Comparison of ENCODE assay signal across 21 cellular contexts in the genomic region with DNA sequence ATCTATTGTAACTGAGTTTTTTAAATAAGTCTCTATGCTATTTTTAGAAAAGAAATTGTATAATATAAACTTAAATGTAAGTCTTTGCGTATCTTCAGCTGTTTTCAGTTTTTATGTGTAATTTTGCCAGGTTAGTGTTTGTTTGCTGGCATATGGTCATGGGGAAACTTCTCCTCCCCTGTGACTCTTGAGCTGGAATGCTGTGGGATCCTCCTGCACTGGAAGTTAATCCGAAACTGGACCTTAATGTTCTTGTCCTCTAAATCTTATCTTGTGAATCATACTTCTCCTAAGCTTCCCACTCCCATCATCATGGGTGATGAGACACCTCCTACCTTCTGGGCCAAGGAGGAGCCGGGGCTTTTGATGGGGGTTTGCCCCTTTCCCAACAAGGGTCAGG.
"Had no signal": no experiment of that assay in that cellular context is flagged by ENCODE, and none has a peak within 500 bp of the region (broad histone marks: within the 10 kb centered on the region; RNA-seq: fewer than 3 reads in every experiment).

No MANE protein-coding gene starts in this region.

- ATAC-seq: activated CD8-positive, alpha-beta T cell treated with anti-CD3 and anti-CD28 coated beads for 36 hours; activated T-cell treated with anti-CD3 and anti-CD28 coated beads, Interleukin-2, amount 50 U/mL, for 4 hours; foreskin keratinocyte; left lobe of liver; pancreas; right lobe of liver; stimulated activated effector memory CD8-positive, alpha-beta T cell treated with anti-CD3 and anti-CD28 coated beads, Interleukin-12 subunit alpha, Interleukin-12 subunit beta, amount 100 ng/mL, for 72 hours had no signal

- H3K4me1 Mint-ChIP-seq: activated CD4-positive, alpha-beta T cell treated with anti-CD3 and anti-CD28 coated beads, Interleukin-2, amount 10 ng/mL, durations not matched to agents 24 days and 14 days had no signal

- H3K27ac ChIP-seq: breast epithelium, coronary artery, foreskin keratinocyte, pancreas, right lobe of liver, thyroid gland had no signal

- H3K4me3 ChIP-seq: breast epithelium, coronary artery, pancreas, right lobe of liver, thyroid gland had no signal

- H3K36me3 ChIP-seq: breast epithelium, pancreas, right lobe of liver, thyroid gland had no signal

- H3K4me3 Mint-ChIP-seq: activated CD4-positive, alpha-beta T cell treated with anti-CD3 and anti-CD28 coated beads, Interleukin-2, amount 10 ng/mL, durations not matched to agents 24 days and 14 days; activated CD8-positive, alpha-beta T cell treated with anti-CD3 and anti-CD28 coated beads for 36 hours; activated T-cell treated with anti-CD3 and anti-CD28 coated beads, Interleukin-2, amount 50 U/mL, for 4 hours; stimulated activated effector memory CD8-positive, alpha-beta T cell treated with anti-CD3 and anti-CD28 coated beads, Interleukin-12 subunit alpha, Interleukin-12 subunit beta, amount 100 ng/mL, for 72 hours had no signal

- H3K4me1 ChIP-seq: breast epithelium, pancreas had no signal

- H3K27me3 Mint-ChIP-seq: activated CD4-positive, alpha-beta T cell treated with anti-CD3 and anti-CD28 coated beads, Interleukin-2, amount 10 ng/mL, durations not matched to agents 24 days and 14 days; activated CD8-positive, alpha-beta T cell treated with anti-CD3 and anti-CD28 coated beads for 36 hours had no signal

- H3K9me3 ChIP-seq: breast epithelium, pancreas, right lobe of liver, thyroid gland had no signal

- H3K27me3 ChIP-seq: breast epithelium, foreskin keratinocyte, pancreas, right lobe of liver, thyroid gland had no signal

- H3K9me3 Mint-ChIP-seq: activated CD4-positive, alpha-beta T cell treated with anti-CD3 and anti-CD28 coated beads, Interleukin-2, amount 10 ng/mL, durations not matched to agents 24 days and 14 days; activated CD8-positive, alpha-beta T cell treated with anti-CD3 and anti-CD28 coated beads for 36 hours; activated T-cell treated with anti-CD3 and anti-CD28 coated beads, Interleukin-2, amount 50 U/mL, for 4 hours; stimulated activated effector memory CD8-positive, alpha-beta T cell treated with anti-CD3 and anti-CD28 coated beads, Interleukin-12 subunit alpha, Interleukin-12 subunit beta, amount 100 ng/mL, for 72 hours had no signal

- DNase-seq: activated CD4-positive, CD25-positive, alpha-beta regulatory T cell; activated CD8-positive, alpha-beta T cell treated with anti-CD3 and anti-CD28 coated beads for 36 hours; activated naive CD4-positive, alpha-beta T cell treated with anti-CD3 and anti-CD28 coated beads, Interleukin-2, amount 50 U/mL, for 16 hours; activated T-cell treated with anti-CD3 and anti-CD28 coated beads, Interleukin-2, amount 50 U/mL, for 4 hours; erythroblast; foreskin keratinocyte; hippocampal formation; kidney; mammary epithelial cell; pancreas; right lobe of liver; stimulated activated CD4-positive, alpha-beta T cell treated with anti-CD3 and anti-CD28 coated beads, Interleukin-4, amount 100 ng/mL, for 24 hours; T-helper 1 cell; T-helper 9 cell; thyroid gland had no signal

- H3K36me3 Mint-ChIP-seq: stimulated activated effector memory CD8-positive, alpha-beta T cell treated with anti-CD3 and anti-CD28 coated beads, Interleukin-12 subunit alpha, Interleukin-12 subunit beta, amount 100 ng/mL, for 72 hours had no signal

- FAIRE-seq: astrocyte, kidney, pancreas had no signal

- H3K27ac Mint-ChIP-seq: activated CD4-positive, alpha-beta T cell treated with anti-CD3 and anti-CD28 coated beads, Interleukin-2, amount 10 ng/mL, durations not matched to agents 24 days and 14 days; activated CD8-positive, alpha-beta T cell treated with anti-CD3 and anti-CD28 coated beads for 36 hours had no signal
